ENCODE assay signal across 10 cellular contexts in the genomic region with DNA sequence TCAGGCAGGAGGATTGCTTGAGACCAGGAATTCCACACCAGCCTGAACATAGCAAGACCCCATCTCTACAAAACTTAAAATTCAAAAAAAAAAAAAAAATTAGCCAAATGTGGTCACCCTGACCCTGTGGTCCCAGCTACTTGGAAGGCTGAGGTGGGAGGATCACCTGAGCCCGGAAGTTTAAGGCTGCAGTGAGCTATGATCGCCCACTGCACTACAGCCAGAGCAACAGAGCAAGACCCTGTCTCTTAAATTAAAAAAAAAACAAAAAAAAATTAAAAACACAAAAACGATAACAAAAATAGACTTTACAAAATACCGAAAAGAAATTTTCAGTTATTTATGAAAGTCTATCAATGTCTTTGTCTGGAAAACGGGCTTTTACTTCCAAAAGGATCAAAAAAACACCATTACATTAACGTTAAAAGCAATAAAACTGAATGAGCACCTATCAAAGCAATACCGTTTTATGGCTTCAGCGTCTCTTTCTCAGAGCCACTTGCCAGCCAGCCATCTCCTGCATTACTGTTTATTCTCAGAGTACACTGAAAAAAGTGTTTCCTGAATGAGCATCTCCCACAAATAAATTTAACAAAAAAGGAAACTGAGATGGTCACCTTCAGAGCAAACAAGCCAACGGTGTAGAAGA. TPM values are rescaled to one million over a fixed set of nuclear protein-coding genes. Genes with fewer than 3 reads are reported as not detected.
DNase-seq lines count a peak whose midpoint lies in the region; ATAC-seq and TF ChIP-seq lines count a peak whose summit lies in the region.
"Had no signal": no experiment of that assay in that cellular context is flagged by ENCODE, and none has a peak within 500 bp of the region (broad histone marks: within the 10 kb centered on the region; RNA-seq: fewer than 3 reads in every experiment).

No MANE protein-coding gene starts in this region.

- intact Hi-C loops in heart left ventricle (cut with DNase I) = no loop called here
- intact Hi-C loops in Right ventricle myocardium superior (cut with DNase I) = no loop called here
- intact Hi-C loops in activated CD8-positive, alpha-beta T cell treated with anti-CD3 and anti-CD28 coated beads for 36 hours (cut with micrococcal nuclease) = no loop called here
- intact Hi-C loops in aorta (cut with DNase I) = no loop called here

- POLR2A ChIA-PET in activated CD8-positive, alpha-beta T cell treated with anti-CD3 and anti-CD28 coated beads for 36 hours (lab: Charles Lee) = interaction anchor here (1.4 kb wide), 1 partner anchor 10 kb away, joined by 4 read pairs; no protein-coding TSS in a partner anchor

- no peak for TF ChIP-seq EP300 in suprapubic skin (IDR thresholded peaks at IDR 0.05)

- ATAC-seq in heart left ventricle = no peak
- no peak for ATAC-seq in Right ventricle myocardium superior (ENCODE audit: poor library complexity)
- no peak for ATAC-seq in activated CD8-positive, alpha-beta T cell treated with anti-CD3 and anti-CD28 coated beads for 36 hours
- ATAC-seq in memory B cell (ENCODE audit: low read depth) = no peak
- ATAC-seq in aorta (ENCODE audit: low FRiP score) = no peak
- ATAC-seq: activated CD4-positive, CD25-positive, alpha-beta regulatory T cell treated with anti-CD3 and anti-CD28 coated beads, Interleukin-2, amount 50 U/mL, for 24 hours had no signal

- H3K4me3 ChIP-seq in heart left ventricle (peak overlapping the region in 2 of 12 donors; percentile 13 to 23), suprapubic skin (no peak overlapping the region), aorta (ENCODE audit: low read length in 2 of 2) (no peak overlapping the region)

- TF ChIP-seq POLR2A in heart left ventricle (IDR thresholded peaks at IDR 0.05) (no peak), suprapubic skin (IDR thresholded peaks at IDR 0.05) (no peak)

- H3K4me1 Mint-ChIP-seq in activated CD8-positive, alpha-beta T cell treated with anti-CD3 and anti-CD28 coated beads for 36 hours (ENCODE audit: low read depth) = peaks cover 79% of the 10 kb centered on the region
- H3K4me1 Mint-ChIP-seq in memory B cell = peaks cover 58% of the 10 kb centered on the region
- H3K4me1 Mint-ChIP-seq in glutamatergic neuron (ENCODE audit: low read depth, unreplicated experiment) = peaks cover 61% of the 10 kb centered on the region

- H3K27ac Mint-ChIP-seq in activated CD8-positive, alpha-beta T cell treated with anti-CD3 and anti-CD28 coated beads for 36 hours = peak overlapping the region; percentile 73
- peak overlapping the region; percentile 41 for H3K27ac Mint-ChIP-seq in memory B cell
- no peak overlapping the region for H3K27ac Mint-ChIP-seq in glutamatergic neuron (ENCODE audit: unreplicated experiment)

- TF ChIP-seq CTCF in heart left ventricle (IDR thresholded peaks at IDR 0.05) (no peak), suprapubic skin (IDR thresholded peaks at IDR 0.05) (no peak), glutamatergic neuron (IDR thresholded peaks at IDR 0.05; ENCODE audit: partially characterized antibody, unreplicated experiment) (no peak)
- no peak for TF ChIP-seq CTCF in activated CD8-positive, alpha-beta T cell treated with anti-CD3 and anti-CD28 coated beads for 36 hours (IDR thresholded peaks at IDR 0.05)

- no peak for DNase-seq in heart left ventricle
- DNase-seq in Right ventricle myocardium superior = no peak
- DNase-seq in activated CD8-positive, alpha-beta T cell treated with anti-CD3 and anti-CD28 coated beads for 36 hours = no peak
- DNase-seq in memory B cell (ENCODE audit: low spot score in 2 of 2) = no peak
- DNase-seq in suprapubic skin (ENCODE audit: low spot score in 2 of 2) = no peak
- DNase-seq in ACHN = no peak
- no peak for DNase-seq in glutamatergic neuron
- no peak for DNase-seq in aorta

- peak overlapping the region; percentile 83 for H3K4me3 Mint-ChIP-seq in activated CD8-positive, alpha-beta T cell treated with anti-CD3 and anti-CD28 coated beads for 36 hours
- H3K4me3 Mint-ChIP-seq in memory B cell (peak overlapping the region; percentile 56), glutamatergic neuron (ENCODE audit: unreplicated experiment) (no peak overlapping the region)

- in situ Hi-C loops in ACHN (cut with HindIII; ENCODE audit: low pct_ligation_motif_present, low pct_unique_long_range_greater_than_20kb, low sequenced_read_pairs) = no loop called here

- 74 to 79% (median 77%) methylated on average over 9 of the region's 9 CpGs for WGBS in heart left ventricle, 4 donors
- WGBS in suprapubic skin = 74% methylated on average over 9 of the region's 9 CpGs
- WGBS in aorta, 2 donors = 71 to 77% methylated on average over 9 of the region's 9 CpGs

- H3K27me3 Mint-ChIP-seq in activated CD8-positive, alpha-beta T cell treated with anti-CD3 and anti-CD28 coated beads for 36 hours = no peaks in the 10 kb centered on the region
- H3K27me3 Mint-ChIP-seq in memory B cell = no peaks in the 10 kb centered on the region
- H3K27me3 Mint-ChIP-seq in glutamatergic neuron (ENCODE audit: unreplicated experiment) = peaks cover 8% of the 10 kb centered on the region

- CTCF ChIA-PET in activated CD8-positive, alpha-beta T cell treated with anti-CD3 and anti-CD28 coated beads for 36 hours (lab: Charles Lee) = interaction anchor here (1.9 kb wide), 1 partner anchor 22 kb away, joined by 6 read pairs; no protein-coding TSS in a partner anchor

- H3K9me3 ChIP-seq in heart left ventricle (no peaks in the 10 kb centered on the region), suprapubic skin (no peaks in the 10 kb centered on the region), aorta (ENCODE audit: control insufficient read depth, low read length) (no peaks in the 10 kb centered on the region)
- H3K9me3 ChIP-seq: breast epithelium had no signal

- H3K36me3 ChIP-seq in heart left ventricle = no peaks in the 10 kb centered on the region
- H3K36me3 ChIP-seq in suprapubic skin = no peaks in the 10 kb centered on the region
- no peaks in the 10 kb centered on the region for H3K36me3 ChIP-seq in aorta (ENCODE audit: control insufficient read depth in 1 of 2, insufficient read depth in 2 of 2, low read length in 1 of 2)
- H3K36me3 ChIP-seq: breast epithelium had no signal

- peak overlapping the region in 7 of 12 donors; percentile 11 to 72 (median 51) for H3K27ac ChIP-seq in heart left ventricle
- H3K27ac ChIP-seq in suprapubic skin = peak overlapping the region; percentile 51
- H3K27ac ChIP-seq in aorta (ENCODE audit: low read depth in 1 of 2, low read length in 2 of 2) = no peak overlapping the region

- no peaks in the 10 kb centered on the region for H3K9me3 Mint-ChIP-seq in activated CD8-positive, alpha-beta T cell treated with anti-CD3 and anti-CD28 coated beads for 36 hours
- H3K9me3 Mint-ChIP-seq in memory B cell = no peaks in the 10 kb centered on the region
- peaks cover 16% of the 10 kb centered on the region for H3K9me3 Mint-ChIP-seq in glutamatergic neuron (ENCODE audit: unreplicated experiment)

- H3K27me3 ChIP-seq in heart left ventricle (no peaks in the 10 kb centered on the region), suprapubic skin (no peaks in the 10 kb centered on the region), aorta (ENCODE audit: control insufficient read depth in 1 of 2, insufficient read depth in 2 of 2, low read length in 1 of 2) (no peaks in the 10 kb centered on the region)
- H3K27me3 ChIP-seq: breast epithelium had no signal

- H3K4me1 ChIP-seq in heart left ventricle = peaks cover 13 to 91% (median 79%) of the 10 kb centered on the region in 12 donors
- H3K4me1 ChIP-seq in suprapubic skin = peaks cover 84% of the 10 kb centered on the region
- H3K4me1 ChIP-seq in aorta (ENCODE audit: control insufficient read depth in 1 of 2, insufficient read depth in 2 of 2, low read length in 2 of 2) = peaks cover 3 to 6% of the 10 kb centered on the region in 2 donors

- peaks cover 22% of the 10 kb centered on the region for H3K36me3 Mint-ChIP-seq in activated CD8-positive, alpha-beta T cell treated with anti-CD3 and anti-CD28 coated beads for 36 hours (ENCODE audit: low read depth)
- peaks cover 4% of the 10 kb centered on the region for H3K36me3 Mint-ChIP-seq in memory B cell
- H3K36me3 Mint-ChIP-seq in glutamatergic neuron (ENCODE audit: unreplicated experiment) = no peaks in the 10 kb centered on the region

RNA-seq across cellular contexts. Expression of a gene that starts 6.1 kb away (rescaled TPM):
- 10 to 100 TPM; 49.5 to 86.5 (median 68.1) TPM for total RNA-seq in heart left ventricle
- 10 to 100 TPM; 20.3 to 38.0 TPM for polyA plus RNA-seq in heart left ventricle
- 62.4 TPM for total RNA-seq in Right ventricle myocardium superior
- total RNA-seq in activated CD8-positive, alpha-beta T cell treated with anti-CD3 and anti-CD28 coated beads for 36 hours = 100 to 1,000 TPM; 155 to 163 TPM
- total RNA-seq in suprapubic skin = 100 to 1,000 TPM in 3 of 4 donors, 10 to 100 TPM in 1; 94.7 to 135 (median 119) TPM
- 167 TPM for total RNA-seq in glutamatergic neuron (ENCODE audit: unreplicated experiment)
- 100 to 1,000 TPM in 1 of 2 donors, 10 to 100 TPM in 1; 93.2 to 110 TPM for total RNA-seq in aorta
- polyA plus RNA-seq in aorta = 10 to 100 TPM; 18.0 to 51.5 TPM

Comparison
In these comparisons a context has a peak if more than half of its experiments do, and no peak if none do; other contexts are left out.
1. H3K27ac ChIP-seq: peak in heart left ventricle (7 of 12) and suprapubic skin (single experiment); none in aorta (0 of 2).